ENCODE assay signal across 8 cellular contexts in the genomic region with DNA sequence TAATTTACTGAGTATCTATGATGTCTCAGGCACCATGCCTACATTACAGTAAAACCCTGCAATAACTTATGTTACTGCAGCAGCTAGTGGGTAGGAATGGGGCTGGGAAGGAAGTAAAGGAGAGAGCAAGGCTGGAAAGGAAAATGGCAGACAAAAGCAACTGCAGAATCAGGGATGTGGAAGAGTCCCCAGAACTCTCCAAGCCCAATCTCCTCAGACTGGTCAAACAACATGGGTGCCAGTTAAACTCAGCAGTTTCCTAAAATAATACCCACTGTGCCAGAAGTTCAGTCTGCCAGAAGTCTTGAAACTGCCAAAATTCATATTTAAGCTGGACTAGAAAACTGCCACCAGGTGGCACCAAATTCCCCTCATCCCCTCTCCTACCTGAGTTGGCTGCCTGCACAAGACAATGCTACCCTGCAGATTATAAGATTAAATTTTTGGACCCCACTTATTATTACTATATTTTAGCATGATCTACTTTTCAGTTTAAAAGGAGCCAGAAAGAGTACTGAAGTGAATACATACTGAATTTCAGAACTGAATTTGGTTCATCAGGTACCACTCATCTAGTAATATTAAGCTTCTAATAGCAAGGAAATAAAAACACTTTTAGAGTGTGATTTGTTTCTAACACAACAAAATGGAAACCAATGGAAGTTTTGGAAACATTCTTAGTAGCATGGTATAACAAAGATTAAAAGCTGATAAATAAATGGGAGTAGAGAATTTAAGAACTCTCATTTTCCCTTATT.
DNase-seq lines count a peak whose midpoint lies in the region; TF ChIP-seq lines count a peak whose summit lies in the region.

No MANE protein-coding gene starts in this region.

- no peak overlapping the region for H3K27ac Mint-ChIP-seq in HFFc6

- H3K9me3 Mint-ChIP-seq in HFFc6 = no peaks in the 10 kb centered on the region

- H3K27me3 Mint-ChIP-seq in HFFc6 (ENCODE audit: insufficient read depth) = no peaks in the 10 kb centered on the region; the same call in 1 of the 2 replicates

- TF ChIP-seq CTCF in HFFc6 (IDR thresholded peaks at IDR 0.05) = peak; percentile 88

- DNase-seq in GM03348 (ENCODE audit: low spot score) (peak; percentile 60), HFFc6 (peak; percentile 22), NCI-H446 (lab: John Stamatoyannopoulos, UW) (peak; percentile 50 to 79), ecto neural progenitor cell (ENCODE audit: low spot score) (peak; percentile 53), lung microvascular endothelial cell (ENCODE audit: low read depth in 2 of 2) (peak; percentile 81 to 83), COR-L47 (lab: John Stamatoyannopoulos, UW) (no peak)
- peak; percentile 28 to 54 for DNase-seq in activated CD4-positive, alpha-beta T cell treated with anti-CD3 and anti-CD28 coated beads, Interleukin-2, amount 50 U/mL, for 24 hours (ENCODE audit: low read depth in 1 of 2, low spot score in 1 of 2)
- peak; percentile 45 to 58 for DNase-seq in stimulated activated CD8-positive, alpha-beta memory T cell treated with anti-CD3 and anti-CD28 coated beads, Interleukin-2, amount 100 ng/mL, for 1 hour (ENCODE audit: low read depth in 2 of 2)

- H3K36me3 Mint-ChIP-seq in HFFc6 (ENCODE audit: low read depth) = peaks cover 24% of the 10 kb centered on the region

- peaks cover 17% of the 10 kb centered on the region for H3K4me1 Mint-ChIP-seq in HFFc6 (ENCODE audit: low read depth)

- H3K4me3 Mint-ChIP-seq in HFFc6 = no peak overlapping the region
